In the genomic region with DNA sequence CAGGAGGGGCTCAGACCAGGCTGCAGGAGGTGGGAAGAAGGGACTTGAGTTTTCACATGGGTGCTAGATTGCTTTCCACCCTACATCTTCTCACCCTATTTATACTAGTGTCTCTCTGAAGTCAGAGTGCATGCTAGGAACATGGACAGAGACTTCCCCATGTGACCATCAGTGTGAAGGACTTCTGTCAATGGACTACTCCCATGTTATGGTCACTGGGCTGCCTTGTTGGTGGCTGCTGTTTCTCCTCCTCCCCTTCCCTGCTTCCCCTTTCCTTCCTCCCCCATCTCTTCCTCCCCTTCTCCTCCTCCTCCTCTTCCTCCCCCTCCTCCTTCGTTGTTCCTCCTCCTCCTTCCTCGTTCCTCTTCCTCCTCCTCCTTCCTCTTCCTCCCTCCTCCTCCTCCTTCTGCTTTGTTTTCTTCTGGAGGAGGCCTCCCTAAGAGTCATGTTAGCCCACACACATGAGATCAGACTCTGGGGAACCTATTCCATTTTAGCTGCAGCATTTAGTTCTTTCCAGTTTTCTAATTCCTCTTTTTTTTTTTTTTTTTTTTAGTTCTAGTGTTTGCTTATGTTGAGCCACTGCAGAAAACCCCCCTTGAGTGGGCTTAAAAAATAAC, we compare ENCODE assay signal across 1 cellular context.
A peak's percentile ranks its signal among the peaks of the same experiment; 100 is the strongest.
TF ChIP-seq lines count a peak whose summit lies in the region.

No MANE protein-coding gene starts in this region.

TF ChIP-seq in K562, 482 proteins besides CTCF, POLR2A, EP300 and RAD21 (continued from another document):
- TF ChIP-seq, protein P1, sequence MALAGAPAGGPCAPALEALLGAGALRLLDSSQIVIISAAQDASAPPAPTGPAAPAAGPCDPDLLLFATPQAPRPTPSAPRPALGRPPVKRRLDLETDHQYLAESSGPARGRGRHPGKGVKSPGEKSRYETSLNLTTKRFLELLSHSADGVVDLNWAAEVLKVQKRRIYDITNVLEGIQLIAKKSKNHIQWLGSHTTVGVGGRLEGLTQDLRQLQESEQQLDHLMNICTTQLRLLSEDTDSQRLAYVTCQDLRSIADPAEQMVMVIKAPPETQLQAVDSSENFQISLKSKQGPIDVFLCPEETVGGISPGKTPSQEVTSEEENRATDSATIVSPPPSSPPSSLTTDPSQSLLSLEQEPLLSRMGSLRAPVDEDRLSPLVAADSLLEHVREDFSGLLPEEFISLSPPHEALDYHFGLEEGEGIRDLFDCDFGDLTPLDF (CRISPR knock-in tag; IDR thresholded peaks at IDR 0.05) = no peak
- no peak for TF ChIP-seq ZNF146 (CRISPR knock-in tag; IDR thresholded peaks at IDR 0.05; ENCODE audit: unreplicated experiment)
- TF ChIP-seq SMARCA5 (IDR thresholded peaks at IDR 0.05) = no peak
- TF ChIP-seq TRIM24 (IDR thresholded peaks at IDR 0.05) = no peak
- no peak for TF ChIP-seq ZNF316 (IDR thresholded peaks at IDR 0.05)
- TF ChIP-seq, protein P2, sequence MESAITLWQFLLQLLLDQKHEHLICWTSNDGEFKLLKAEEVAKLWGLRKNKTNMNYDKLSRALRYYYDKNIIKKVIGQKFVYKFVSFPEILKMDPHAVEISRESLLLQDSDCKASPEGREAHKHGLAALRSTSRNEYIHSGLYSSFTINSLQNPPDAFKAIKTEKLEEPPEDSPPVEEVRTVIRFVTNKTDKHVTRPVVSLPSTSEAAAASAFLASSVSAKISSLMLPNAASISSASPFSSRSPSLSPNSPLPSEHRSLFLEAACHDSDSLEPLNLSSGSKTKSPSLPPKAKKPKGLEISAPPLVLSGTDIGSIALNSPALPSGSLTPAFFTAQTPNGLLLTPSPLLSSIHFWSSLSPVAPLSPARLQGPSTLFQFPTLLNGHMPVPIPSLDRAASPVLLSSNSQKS (CRISPR knock-in tag; IDR thresholded peaks at IDR 0.05) = no peak
- TF ChIP-seq ARID2 (IDR thresholded peaks at IDR 0.05) = no peak
- no peak for TF ChIP-seq ARNT (IDR thresholded peaks at IDR 0.05)
- TF ChIP-seq, protein P3, sequence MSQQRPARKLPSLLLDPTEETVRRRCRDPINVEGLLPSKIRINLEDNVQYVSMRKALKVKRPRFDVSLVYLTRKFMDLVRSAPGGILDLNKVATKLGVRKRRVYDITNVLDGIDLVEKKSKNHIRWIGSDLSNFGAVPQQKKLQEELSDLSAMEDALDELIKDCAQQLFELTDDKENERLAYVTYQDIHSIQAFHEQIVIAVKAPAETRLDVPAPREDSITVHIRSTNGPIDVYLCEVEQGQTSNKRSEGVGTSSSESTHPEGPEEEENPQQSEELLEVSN (IDR thresholded peaks at IDR 0.05; ENCODE audit: borderline replicate concordance in 1 of 2, extremely low read depth in 1 of 2, insufficient read depth in 1 of 2, insufficient read length in 1 of 2, low read depth in 1 of 2, low read length in 1 of 2, poor library complexity in 1 of 2, severe bottlenecking in 1 of 2) = no peak
- TF ChIP-seq ADNP (tag; IDR thresholded peaks at IDR 0.05) = no peak
- no peak for TF ChIP-seq NR3C1 (CRISPR knock-in tag; IDR thresholded peaks at IDR 0.05)
- TF ChIP-seq, protein P4, sequence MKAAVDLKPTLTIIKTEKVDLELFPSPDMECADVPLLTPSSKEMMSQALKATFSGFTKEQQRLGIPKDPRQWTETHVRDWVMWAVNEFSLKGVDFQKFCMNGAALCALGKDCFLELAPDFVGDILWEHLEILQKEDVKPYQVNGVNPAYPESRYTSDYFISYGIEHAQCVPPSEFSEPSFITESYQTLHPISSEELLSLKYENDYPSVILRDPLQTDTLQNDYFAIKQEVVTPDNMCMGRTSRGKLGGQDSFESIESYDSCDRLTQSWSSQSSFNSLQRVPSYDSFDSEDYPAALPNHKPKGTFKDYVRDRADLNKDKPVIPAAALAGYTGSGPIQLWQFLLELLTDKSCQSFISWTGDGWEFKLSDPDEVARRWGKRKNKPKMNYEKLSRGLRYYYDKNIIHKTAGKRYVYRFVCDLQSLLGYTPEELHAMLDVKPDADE (conservative IDR thresholded peaks at IDR 0.05; ENCODE audit: control insufficient read depth, low read depth, low read length) = no peak
- TF ChIP-seq FOSL1 (tag; conservative IDR thresholded peaks at IDR 0.05) = no peak
- TF ChIP-seq KLF13 (tag; IDR thresholded peaks at IDR 0.05; ENCODE audit: borderline replicate concordance, low read depth) = no peak
- no peak for TF ChIP-seq CBX1 (IDR thresholded peaks at IDR 0.05; ENCODE audit: low read depth)
- TF ChIP-seq ZFP36 (IDR thresholded peaks at IDR 0.05; ENCODE audit: low read depth, low read length, partially characterized antibody) = no peak
- peak; percentile 30; the same call in 1 of the 2 replicates for TF ChIP-seq L3MBTL2 (IDR thresholded peaks at IDR 0.05)
- TF ChIP-seq, protein P5, sequence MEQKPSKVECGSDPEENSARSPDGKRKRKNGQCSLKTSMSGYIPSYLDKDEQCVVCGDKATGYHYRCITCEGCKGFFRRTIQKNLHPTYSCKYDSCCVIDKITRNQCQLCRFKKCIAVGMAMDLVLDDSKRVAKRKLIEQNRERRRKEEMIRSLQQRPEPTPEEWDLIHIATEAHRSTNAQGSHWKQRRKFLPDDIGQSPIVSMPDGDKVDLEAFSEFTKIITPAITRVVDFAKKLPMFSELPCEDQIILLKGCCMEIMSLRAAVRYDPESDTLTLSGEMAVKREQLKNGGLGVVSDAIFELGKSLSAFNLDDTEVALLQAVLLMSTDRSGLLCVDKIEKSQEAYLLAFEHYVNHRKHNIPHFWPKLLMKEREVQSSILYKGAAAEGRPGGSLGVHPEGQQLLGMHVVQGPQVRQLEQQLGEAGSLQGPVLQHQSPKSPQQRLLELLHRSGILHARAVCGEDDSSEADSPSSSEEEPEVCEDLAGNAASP (IDR thresholded peaks at IDR 0.05) = no peak
- no peak for TF ChIP-seq RBBP5 (IDR thresholded peaks at IDR 0.05; ENCODE audit: borderline replicate concordance, insufficient read depth, low read length, poor library complexity, severe bottlenecking)
- no peak for TF ChIP-seq SMARCA4 (IDR thresholded peaks at IDR 0.05)
- no peak for TF ChIP-seq ZNF282 (CRISPR knock-in tag; IDR thresholded peaks at IDR 0.05)
- no peak for TF ChIP-seq PTBP1 (IDR thresholded peaks at IDR 0.05; ENCODE audit: low read depth, low read length)
- TF ChIP-seq MAFF (IDR thresholded peaks at IDR 0.05; ENCODE audit: low read length) = no peak
- TF ChIP-seq CBX8 (IDR thresholded peaks at IDR 0.05; ENCODE audit: borderline replicate concordance, extremely low read depth, low read depth, low read length, poor library complexity, severe bottlenecking) = no peak
- TF ChIP-seq, protein P6, sequence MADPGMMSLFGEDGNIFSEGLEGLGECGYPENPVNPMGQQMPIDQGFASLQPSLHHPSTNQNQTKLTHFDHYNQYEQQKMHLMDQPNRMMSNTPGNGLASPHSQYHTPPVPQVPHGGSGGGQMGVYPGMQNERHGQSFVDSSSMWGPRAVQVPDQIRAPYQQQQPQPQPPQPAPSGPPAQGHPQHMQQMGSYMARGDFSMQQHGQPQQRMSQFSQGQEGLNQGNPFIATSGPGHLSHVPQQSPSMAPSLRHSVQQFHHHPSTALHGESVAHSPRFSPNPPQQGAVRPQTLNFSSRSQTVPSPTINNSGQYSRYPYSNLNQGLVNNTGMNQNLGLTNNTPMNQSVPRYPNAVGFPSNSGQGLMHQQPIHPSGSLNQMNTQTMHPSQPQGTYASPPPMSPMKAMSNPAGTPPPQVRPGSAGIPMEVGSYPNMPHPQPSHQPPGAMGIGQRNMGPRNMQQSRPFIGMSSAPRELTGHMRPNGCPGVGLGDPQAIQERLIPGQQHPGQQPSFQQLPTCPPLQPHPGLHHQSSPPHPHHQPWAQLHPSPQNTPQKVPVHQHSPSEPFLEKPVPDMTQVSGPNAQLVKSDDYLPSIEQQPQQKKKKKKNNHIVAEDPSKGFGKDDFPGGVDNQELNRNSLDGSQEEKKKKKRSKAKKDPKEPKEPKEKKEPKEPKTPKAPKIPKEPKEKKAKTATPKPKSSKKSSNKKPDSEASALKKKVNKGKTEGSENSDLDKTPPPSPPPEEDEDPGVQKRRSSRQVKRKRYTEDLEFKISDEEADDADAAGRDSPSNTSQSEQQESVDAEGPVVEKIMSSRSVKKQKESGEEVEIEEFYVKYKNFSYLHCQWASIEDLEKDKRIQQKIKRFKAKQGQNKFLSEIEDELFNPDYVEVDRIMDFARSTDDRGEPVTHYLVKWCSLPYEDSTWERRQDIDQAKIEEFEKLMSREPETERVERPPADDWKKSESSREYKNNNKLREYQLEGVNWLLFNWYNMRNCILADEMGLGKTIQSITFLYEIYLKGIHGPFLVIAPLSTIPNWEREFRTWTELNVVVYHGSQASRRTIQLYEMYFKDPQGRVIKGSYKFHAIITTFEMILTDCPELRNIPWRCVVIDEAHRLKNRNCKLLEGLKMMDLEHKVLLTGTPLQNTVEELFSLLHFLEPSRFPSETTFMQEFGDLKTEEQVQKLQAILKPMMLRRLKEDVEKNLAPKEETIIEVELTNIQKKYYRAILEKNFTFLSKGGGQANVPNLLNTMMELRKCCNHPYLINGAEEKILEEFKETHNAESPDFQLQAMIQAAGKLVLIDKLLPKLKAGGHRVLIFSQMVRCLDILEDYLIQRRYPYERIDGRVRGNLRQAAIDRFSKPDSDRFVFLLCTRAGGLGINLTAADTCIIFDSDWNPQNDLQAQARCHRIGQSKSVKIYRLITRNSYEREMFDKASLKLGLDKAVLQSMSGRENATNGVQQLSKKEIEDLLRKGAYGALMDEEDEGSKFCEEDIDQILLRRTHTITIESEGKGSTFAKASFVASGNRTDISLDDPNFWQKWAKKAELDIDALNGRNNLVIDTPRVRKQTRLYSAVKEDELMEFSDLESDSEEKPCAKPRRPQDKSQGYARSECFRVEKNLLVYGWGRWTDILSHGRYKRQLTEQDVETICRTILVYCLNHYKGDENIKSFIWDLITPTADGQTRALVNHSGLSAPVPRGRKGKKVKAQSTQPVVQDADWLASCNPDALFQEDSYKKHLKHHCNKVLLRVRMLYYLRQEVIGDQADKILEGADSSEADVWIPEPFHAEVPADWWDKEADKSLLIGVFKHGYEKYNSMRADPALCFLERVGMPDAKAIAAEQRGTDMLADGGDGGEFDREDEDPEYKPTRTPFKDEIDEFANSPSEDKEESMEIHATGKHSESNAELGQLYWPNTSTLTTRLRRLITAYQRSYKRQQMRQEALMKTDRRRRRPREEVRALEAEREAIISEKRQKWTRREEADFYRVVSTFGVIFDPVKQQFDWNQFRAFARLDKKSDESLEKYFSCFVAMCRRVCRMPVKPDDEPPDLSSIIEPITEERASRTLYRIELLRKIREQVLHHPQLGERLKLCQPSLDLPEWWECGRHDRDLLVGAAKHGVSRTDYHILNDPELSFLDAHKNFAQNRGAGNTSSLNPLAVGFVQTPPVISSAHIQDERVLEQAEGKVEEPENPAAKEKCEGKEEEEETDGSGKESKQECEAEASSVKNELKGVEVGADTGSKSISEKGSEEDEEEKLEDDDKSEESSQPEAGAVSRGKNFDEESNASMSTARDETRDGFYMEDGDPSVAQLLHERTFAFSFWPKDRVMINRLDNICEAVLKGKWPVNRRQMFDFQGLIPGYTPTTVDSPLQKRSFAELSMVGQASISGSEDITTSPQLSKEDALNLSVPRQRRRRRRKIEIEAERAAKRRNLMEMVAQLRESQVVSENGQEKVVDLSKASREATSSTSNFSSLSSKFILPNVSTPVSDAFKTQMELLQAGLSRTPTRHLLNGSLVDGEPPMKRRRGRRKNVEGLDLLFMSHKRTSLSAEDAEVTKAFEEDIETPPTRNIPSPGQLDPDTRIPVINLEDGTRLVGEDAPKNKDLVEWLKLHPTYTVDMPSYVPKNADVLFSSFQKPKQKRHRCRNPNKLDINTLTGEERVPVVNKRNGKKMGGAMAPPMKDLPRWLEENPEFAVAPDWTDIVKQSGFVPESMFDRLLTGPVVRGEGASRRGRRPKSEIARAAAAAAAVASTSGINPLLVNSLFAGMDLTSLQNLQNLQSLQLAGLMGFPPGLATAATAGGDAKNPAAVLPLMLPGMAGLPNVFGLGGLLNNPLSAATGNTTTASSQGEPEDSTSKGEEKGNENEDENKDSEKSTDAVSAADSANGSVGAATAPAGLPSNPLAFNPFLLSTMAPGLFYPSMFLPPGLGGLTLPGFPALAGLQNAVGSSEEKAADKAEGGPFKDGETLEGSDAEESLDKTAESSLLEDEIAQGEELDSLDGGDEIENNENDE (IDR thresholded peaks at IDR 0.05; ENCODE audit: low read depth, low read length) = no peak
- TF ChIP-seq TOE1 (IDR thresholded peaks at IDR 0.05; ENCODE audit: borderline replicate concordance) = no peak
- TF ChIP-seq TOE1 (CRISPR knock-in tag; IDR thresholded peaks at IDR 0.05; ENCODE audit: borderline replicate concordance, low read depth) = no peak
- no peak for TF ChIP-seq ZNF695 (CRISPR knock-in tag; IDR thresholded peaks at IDR 0.05)
- TF ChIP-seq, protein P7, sequence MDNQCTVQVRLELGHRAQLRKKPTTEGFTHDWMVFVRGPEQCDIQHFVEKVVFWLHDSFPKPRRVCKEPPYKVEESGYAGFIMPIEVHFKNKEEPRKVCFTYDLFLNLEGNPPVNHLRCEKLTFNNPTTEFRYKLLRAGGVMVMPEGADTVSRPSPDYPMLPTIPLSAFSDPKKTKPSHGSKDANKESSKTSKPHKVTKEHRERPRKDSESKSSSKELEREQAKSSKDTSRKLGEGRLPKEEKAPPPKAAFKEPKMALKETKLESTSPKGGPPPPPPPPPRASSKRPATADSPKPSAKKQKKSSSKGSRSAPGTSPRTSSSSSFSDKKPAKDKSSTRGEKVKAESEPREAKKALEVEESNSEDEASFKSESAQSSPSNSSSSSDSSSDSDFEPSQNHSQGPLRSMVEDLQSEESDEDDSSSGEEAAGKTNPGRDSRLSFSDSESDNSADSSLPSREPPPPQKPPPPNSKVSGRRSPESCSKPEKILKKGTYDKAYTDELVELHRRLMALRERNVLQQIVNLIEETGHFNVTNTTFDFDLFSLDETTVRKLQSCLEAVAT (IDR thresholded peaks at IDR 0.05) = no peak
- 0 out of 2 replicates have a peak, but pooled peaks have one; percentile 45 for TF ChIP-seq GATAD2A (IDR thresholded peaks at IDR 0.05)
- TF ChIP-seq SOX6 (IDR thresholded peaks at IDR 0.05) = no peak
- no peak for TF ChIP-seq ZNF79 (CRISPR knock-in tag; IDR thresholded peaks at IDR 0.05; ENCODE audit: low read depth)
